In the genomic region with DNA sequence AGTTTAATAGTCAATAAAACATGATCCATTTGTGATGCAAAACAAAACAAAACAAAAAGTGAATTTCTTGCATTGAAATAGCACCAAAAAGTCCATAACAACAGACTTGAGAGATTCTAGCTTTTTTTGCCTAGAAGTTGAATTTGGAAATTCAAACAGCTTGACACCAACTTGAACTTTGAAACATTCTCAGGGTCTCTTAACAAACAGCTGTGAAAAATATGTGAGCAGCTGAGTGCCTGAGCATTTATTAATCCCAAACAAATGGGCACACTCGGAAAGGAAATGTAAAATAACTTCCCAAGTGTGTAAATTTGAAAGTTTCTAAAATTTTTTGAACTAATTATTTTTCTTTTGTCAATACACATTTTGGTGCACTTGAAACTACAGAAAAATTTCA, we compare ENCODE assay signal across 36 cellular contexts. TPM values are rescaled to one million over a fixed set of nuclear protein-coding genes. Genes with fewer than 3 reads are reported as not detected.
"Had no signal": no experiment of that assay in that cellular context is flagged by ENCODE, and none has a peak within 500 bp of the region (broad histone marks: within the 10 kb centered on the region; RNA-seq: fewer than 3 reads in every experiment).

No MANE protein-coding gene starts in this region.

- H3K27me3 ChIP-seq: ascending aorta, breast epithelium, cardiac muscle cell, colonic mucosa, esophagus squamous epithelium, foreskin keratinocyte, gastrocnemius medialis, heart left ventricle had no signal

- H3K36me3 ChIP-seq: ascending aorta, breast epithelium, cardiac muscle cell, colonic mucosa, esophagus squamous epithelium, gastrocnemius medialis, heart left ventricle, WERI-Rb-1 had no signal

- H3K4me1 ChIP-seq: ascending aorta, breast epithelium, colonic mucosa, foreskin keratinocyte had no signal

- H3K9me3 ChIP-seq: ascending aorta, breast epithelium, colonic mucosa, esophagus squamous epithelium, gastrocnemius medialis, heart left ventricle had no signal

- H3K4me3 ChIP-seq: ascending aorta, breast epithelium, cardiac muscle cell, colonic mucosa, esophagus squamous epithelium, gastrocnemius medialis, heart left ventricle had no signal

- FAIRE-seq: endothelial cell of umbilical vein had no signal

- DNase-seq: activated B cell treated with CpG ODN at 0.5 μM for 24 hours; activated CD4-positive, alpha-beta memory T cell treated with anti-CD3 and anti-CD28 coated beads for 36 hours; activated CD4-positive, alpha-beta T cell treated with anti-CD3 and anti-CD28 coated beads for 36 hours; activated CD4-positive, alpha-beta T cell treated with anti-CD3 and anti-CD28 coated beads, Interleukin-2, amount 10 ng/mL, durations not matched to agents 24 days and 14 days; activated CD4-positive, CD25-positive, alpha-beta regulatory T cell treated with anti-CD3 and anti-CD28 coated beads, Interleukin-2, amount 50 U/mL, for 72 hours; activated CD8-positive, alpha-beta memory T cell treated with anti-CD3 and anti-CD28 coated beads, Interleukin-2, amount 10 ng/mL, durations not matched to agents 7 days and 5 days; activated CD8-positive, alpha-beta memory T cell treated with anti-CD3 and anti-CD28 coated beads, Interleukin-2, amount 50 U/mL, for 4 hours; activated CD8-positive, alpha-beta T cell treated with anti-CD3 and anti-CD28 coated beads, Interleukin-2, amount 10 ng/mL, durations not matched to agents 7 days and 5 days; activated gamma-delta T cell; activated naive CD4-positive, alpha-beta T cell; activated naive CD4-positive, alpha-beta T cell treated with anti-CD3 and anti-CD28 coated beads, Interleukin-2, amount 10 ng/mL, durations not matched to agents 7 days and 5 days; activated naive CD8-positive, alpha-beta T cell treated with anti-CD3 and anti-CD28 coated beads, Interleukin-2, amount 10 ng/mL, durations not matched to agents 7 days and 5 days; activated T-cell treated with anti-CD3 and anti-CD28 coated beads, Interleukin-2, amount 50 U/mL, for 1 hour; activated T-cell treated with anti-CD3 and anti-CD28 coated beads, Interleukin-2, amount 50 U/mL, for 48 hours; central memory CD4-positive, alpha-beta T cell; cerebellar nuclear complex; colonic mucosa; effector CD8-positive, alpha-beta T cell; esophagus squamous epithelium; foreskin keratinocyte; gastrocnemius medialis; glutamatergic neuron; heart left ventricle; T-helper 1 cell; T-helper 17 cell; T1000; WERI-Rb-1 had no signal

- ATAC-seq: activated CD4-positive, alpha-beta T cell treated with anti-CD3 and anti-CD28 coated beads for 36 hours; activated CD8-positive, alpha-beta memory T cell treated with anti-CD3 and anti-CD28 coated beads, Interleukin-2, amount 10 ng/mL, durations not matched to agents 7 days and 5 days; activated CD8-positive, alpha-beta T cell treated with anti-CD3 and anti-CD28 coated beads, Interleukin-2, amount 10 ng/mL, durations not matched to agents 7 days and 5 days; activated naive CD4-positive, alpha-beta T cell treated with anti-CD3 and anti-CD28 coated beads, Interleukin-2, amount 50 U/mL, for 72 hours; foreskin keratinocyte; gastrocnemius medialis; heart left ventricle; T-helper 17 cell had no signal

- H3K27ac ChIP-seq: ascending aorta, breast epithelium, cardiac muscle cell, colonic mucosa, epithelial cell of prostate, esophagus squamous epithelium, foreskin keratinocyte, gastrocnemius medialis, heart left ventricle, WERI-Rb-1 had no signal

RNA-seq across cellular contexts. Expression of gene HMHB1, which starts 56.0 kb away (rescaled TPM):
- total RNA-seq: activated CD4-positive, alpha-beta memory T cell treated with anti-CD3 and anti-CD28 coated beads for 36 hours; activated CD4-positive, alpha-beta T cell treated with anti-CD3 and anti-CD28 coated beads for 36 hours; activated CD4-positive, alpha-beta T cell treated with anti-CD3 and anti-CD28 coated beads, Interleukin-2, amount 10 ng/mL, durations not matched to agents 24 days and 14 days; activated CD8-positive, alpha-beta memory T cell treated with anti-CD3 and anti-CD28 coated beads for 36 hours; activated CD8-positive, alpha-beta T cell treated with anti-CD3 and anti-CD28 coated beads, Interleukin-2, amount 10 ng/mL, durations not matched to agents 7 days and 5 days; activated naive CD4-positive, alpha-beta T cell treated with anti-CD3 and anti-CD28 coated beads, Interleukin-2, amount 50 U/mL, for 72 hours; activated naive CD8-positive, alpha-beta T cell treated with anti-CD3 and anti-CD28 coated beads, Interleukin-2, amount 10 ng/mL, durations not matched to agents 7 days and 5 days; ascending aorta; breast epithelium; cardiac muscle cell; colonic mucosa; dermis microvascular lymphatic vessel endothelial cell; endothelial cell of umbilical vein; esophagus squamous epithelium; foreskin keratinocyte; gastrocnemius medialis; heart left ventricle; T-helper 17 cell had no signal
- polyA plus RNA-seq: cardiac muscle cell, endothelial cell of umbilical vein, esophagus, foreskin keratinocyte, heart left ventricle had no signal
